In genomic region chr14:23356036-23356435, GRCh38 we compare ENCODE assay signal across 30 cellular contexts. TPM values are rescaled to one million over a fixed set of nuclear protein-coding genes. Genes with fewer than 3 reads are reported as not detected.
"Had no signal": no experiment of that assay in that cellular context is flagged by ENCODE, and none has a peak within 500 bp of the region (broad histone marks: within the 10 kb centered on the region; RNA-seq: fewer than 3 reads in every experiment).

No MANE protein-coding gene starts in this region.

- H3K9me3 ChIP-seq: ascending aorta, body of pancreas had no signal

- H3K4me3 ChIP-seq: ascending aorta, body of pancreas, SK-N-MC had no signal

- ATAC-seq: activated naive CD4-positive, alpha-beta T cell treated with anti-CD3 and anti-CD28 coated beads, Interleukin-2, amount 50 U/mL, for 72 hours; activated naive CD8-positive, alpha-beta T cell treated with anti-CD3 and anti-CD28 coated beads, Interleukin-2, amount 50 U/mL, for 24 hours; activated T-cell treated with anti-CD3 and anti-CD28 coated beads, Interleukin-2, amount 50 U/mL, for 4 hours; body of pancreas; Panc1; Right ventricle myocardium inferior had no signal

- H3K9me3 Mint-ChIP-seq: activated CD4-positive, alpha-beta memory T cell treated with anti-CD3 and anti-CD28 coated beads for 36 hours; activated CD4-positive, alpha-beta T cell treated with anti-CD3 and anti-CD28 coated beads, Interleukin-2, amount 10 ng/mL, durations not matched to agents 7 days and 5 days; activated naive CD4-positive, alpha-beta T cell treated with anti-CD3 and anti-CD28 coated beads, Interleukin-2, amount 50 U/mL, for 72 hours; activated naive CD8-positive, alpha-beta T cell treated with anti-CD3 and anti-CD28 coated beads, Interleukin-2, amount 50 U/mL, for 24 hours; activated T-cell treated with anti-CD3 and anti-CD28 coated beads, Interleukin-2, amount 50 U/mL, for 4 hours had no signal

- H3K27ac ChIP-seq: ascending aorta, body of pancreas, SK-N-MC, VCaP had no signal

- H3K4me3 Mint-ChIP-seq: activated CD4-positive, alpha-beta memory T cell treated with anti-CD3 and anti-CD28 coated beads for 36 hours; activated CD4-positive, alpha-beta T cell treated with anti-CD3 and anti-CD28 coated beads, Interleukin-2, amount 10 ng/mL, durations not matched to agents 7 days and 5 days; activated naive CD8-positive, alpha-beta T cell treated with anti-CD3 and anti-CD28 coated beads, Interleukin-2, amount 50 U/mL, for 24 hours; activated T-cell treated with anti-CD3 and anti-CD28 coated beads, Interleukin-2, amount 50 U/mL, for 4 hours had no signal

- H3K27ac Mint-ChIP-seq: activated CD4-positive, alpha-beta memory T cell treated with anti-CD3 and anti-CD28 coated beads for 36 hours; activated CD4-positive, alpha-beta T cell treated with anti-CD3 and anti-CD28 coated beads, Interleukin-2, amount 10 ng/mL, durations not matched to agents 7 days and 5 days; activated naive CD4-positive, alpha-beta T cell treated with anti-CD3 and anti-CD28 coated beads, Interleukin-2, amount 50 U/mL, for 72 hours; activated naive CD8-positive, alpha-beta T cell treated with anti-CD3 and anti-CD28 coated beads, Interleukin-2, amount 50 U/mL, for 24 hours had no signal

- DNase-seq: activated CD4-positive, alpha-beta memory T cell treated with anti-CD3 and anti-CD28 coated beads for 36 hours; activated CD4-positive, alpha-beta T cell treated with anti-CD3 and anti-CD28 coated beads, Interleukin-2, amount 10 ng/mL, durations not matched to agents 7 days and 5 days; activated CD4-positive, CD25-positive, alpha-beta regulatory T cell; activated CD8-positive, alpha-beta memory T cell treated with anti-CD3 and anti-CD28 coated beads for 24 hours; activated effector memory CD4-positive, alpha-beta T cell treated with anti-CD3 and anti-CD28 coated beads, Interleukin-2, amount 50 U/mL, for 16 hours; activated naive CD4-positive, alpha-beta T cell treated with Interleukin-2 at 50 U/mL for 16 hours; activated naive CD8-positive, alpha-beta T cell treated with anti-CD3 and anti-CD28 coated beads, Interleukin-2, amount 50 U/mL, for 24 hours; activated T-cell treated with anti-CD3 and anti-CD28 coated beads, Interleukin-2, amount 50 U/mL, for 4 hours; amniotic stem cell; body of pancreas; KG1; NCI-H1048; NCI-H146; NCI-H2029; NCI-H2107; NCI-H2171 treated with DMSO at 0.1 percent for 48 hours; NCI-H226; NCI-H526 treated with DMSO at 0.1 percent for 48 hours; NCI-H82; T-helper 1 cell had no signal

- H3K27me3 ChIP-seq: ascending aorta, body of pancreas had no signal

RNA-seq across cellular contexts. Expression of gene EFS, which starts 8.9 kb away (rescaled TPM):
- total RNA-seq: activated CD4-positive, alpha-beta memory T cell treated with anti-CD3 and anti-CD28 coated beads for 36 hours; activated CD4-positive, alpha-beta T cell treated with anti-CD3 and anti-CD28 coated beads, Interleukin-2, amount 10 ng/mL, durations not matched to agents 7 days and 5 days; LHCN-M2; T-helper 2 cell treated with Interferon-gamma antibody and Interleukin-4, amounts not matched to agents 100 ng/mL and 5 ng/mL, for 36 hours had no signal

RNA-seq across cellular contexts. Expression of gene IL25, which starts 16.6 kb away (rescaled TPM):
- total RNA-seq: activated CD4-positive, alpha-beta memory T cell treated with anti-CD3 and anti-CD28 coated beads for 36 hours; activated CD4-positive, alpha-beta T cell treated with anti-CD3 and anti-CD28 coated beads, Interleukin-2, amount 10 ng/mL, durations not matched to agents 7 days and 5 days; activated naive CD4-positive, alpha-beta T cell treated with anti-CD3 and anti-CD28 coated beads, Interleukin-2, amount 50 U/mL, for 72 hours; activated T-cell treated with anti-CD3 and anti-CD28 coated beads, Interleukin-2, amount 50 U/mL, for 4 hours; ascending aorta; body of pancreas; LHCN-M2; M059J; NCI-H460; Right ventricle myocardium inferior; T-helper 2 cell treated with Interferon-gamma antibody and Interleukin-4, amounts not matched to agents 100 ng/mL and 5 ng/mL, for 36 hours had no signal

RNA-seq across cellular contexts. Expression of gene CMTM5, which starts 20.8 kb away (rescaled TPM):
- total RNA-seq: activated CD4-positive, alpha-beta memory T cell treated with anti-CD3 and anti-CD28 coated beads for 36 hours; activated CD4-positive, alpha-beta T cell treated with anti-CD3 and anti-CD28 coated beads, Interleukin-2, amount 10 ng/mL, durations not matched to agents 7 days and 5 days; activated naive CD4-positive, alpha-beta T cell treated with anti-CD3 and anti-CD28 coated beads, Interleukin-2, amount 50 U/mL, for 72 hours; activated T-cell treated with anti-CD3 and anti-CD28 coated beads, Interleukin-2, amount 50 U/mL, for 4 hours; body of pancreas; LHCN-M2; M059J; NCI-H460; T-helper 2 cell treated with Interferon-gamma antibody and Interleukin-4, amounts not matched to agents 100 ng/mL and 5 ng/mL, for 36 hours had no signal
